20 cellular contexts compared by ENCODE assay signal in genomic region chr3:45564172-45564571, GRCh38. TPM values are rescaled to one million over a fixed set of nuclear protein-coding genes. Genes with fewer than 3 reads are reported as not detected.
DNase-seq lines count a peak whose midpoint lies in the region; ATAC-seq and TF ChIP-seq lines count a peak whose summit lies in the region.
"Had no signal": no experiment of that assay in that cellular context is flagged by ENCODE, and none has a peak within 500 bp of the region (broad histone marks: within the 10 kb centered on the region; RNA-seq: fewer than 3 reads in every experiment).

No MANE protein-coding gene starts in this region.

- no peak overlapping the region for H3K27ac ChIP-seq in endodermal cell (ENCODE audit: low read depth, low read length)
- H3K27ac ChIP-seq: vagina had no signal

- H3K9me3 Mint-ChIP-seq in endodermal cell (peaks cover 2% of the 10 kb centered on the region), immature natural killer cell (peaks cover 0 to 2% (median 0%) of the 10 kb centered on the region in 6 donors)
- H3K9me3 Mint-ChIP-seq: stimulated activated naive B cell treated with anti-CD40 and anti-IgM and Interleukin-4, amounts not matched to agents 10 μg/mL and 1 μg/mL and 100 μg/mL, for 72 hours had no signal

- H3K4me1 ChIP-seq in endodermal cell (ENCODE audit: control insufficient read depth, insufficient read depth, low read length): peaks cover 20% of the 10 kb centered on the region

- no peak overlapping the region for H3K4me3 Mint-ChIP-seq in endodermal cell
- no peak overlapping the region for H3K4me3 Mint-ChIP-seq in immature natural killer cell
- H3K4me3 Mint-ChIP-seq: activated CD4-positive, alpha-beta memory T cell treated with anti-CD3 and anti-CD28 coated beads for 36 hours; nephron; stimulated activated naive B cell treated with anti-CD40 and anti-IgM and Interleukin-4, amounts not matched to agents 10 μg/mL and 1 μg/mL and 100 μg/mL, for 72 hours had no signal

- peaks cover 6% of the 10 kb centered on the region for H3K27me3 Mint-ChIP-seq in endodermal cell (ENCODE audit: insufficient read depth)
- H3K27me3 Mint-ChIP-seq in immature natural killer cell (ENCODE audit: low read depth in 3 of 3): peaks cover 0 to 2% (median 2%) of the 10 kb centered on the region in 3 donors
- H3K27me3 Mint-ChIP-seq: activated CD4-positive, alpha-beta memory T cell treated with anti-CD3 and anti-CD28 coated beads for 36 hours; stimulated activated naive B cell treated with anti-CD40 and anti-IgM and Interleukin-4, amounts not matched to agents 10 μg/mL and 1 μg/mL and 100 μg/mL, for 72 hours had no signal

- no peak overlapping the region for H3K9ac ChIP-seq in endodermal cell (ENCODE audit: extremely low read depth, low read length, poor library complexity, severe bottlenecking)

- no peaks in the 10 kb centered on the region for H3K27me3 ChIP-seq in endodermal cell (ENCODE audit: control insufficient read depth, insufficient read depth, low read length, poor library complexity, severe bottlenecking)
- H3K27me3 ChIP-seq: vagina had no signal

- peaks cover 21% of the 10 kb centered on the region for H3K4me1 Mint-ChIP-seq in endodermal cell
- peaks cover 20 to 23% of the 10 kb centered on the region in 2 donors for H3K4me1 Mint-ChIP-seq in immature natural killer cell

- ATAC-seq in GM18907 (IDR thresholded peaks at IDR 0.05; ENCODE audit: unreplicated experiment): peak; percentile 45
- peak; percentile 61 for ATAC-seq in GM21576 (IDR thresholded peaks at IDR 0.05; ENCODE audit: unreplicated experiment)
- ATAC-seq in HG03135 (IDR thresholded peaks at IDR 0.05; ENCODE audit: unreplicated experiment): peak; percentile 55
- ATAC-seq: Right ventricle myocardium inferior; stimulated activated naive B cell treated with anti-CD40 and anti-IgM and Interleukin-4, amounts not matched to agents 10 μg/mL and 1 μg/mL and 100 μg/mL, for 72 hours had no signal

- no peak for TF ChIP-seq CTCF in endodermal cell (conservative IDR thresholded peaks at IDR 0.05)

- H3K9me3 ChIP-seq in endodermal cell (ENCODE audit: control insufficient read depth, low read length): peaks cover 12% of the 10 kb centered on the region
- H3K9me3 ChIP-seq: vagina had no signal

- H3K36me3 Mint-ChIP-seq in endodermal cell (ENCODE audit: low read depth) (no peaks in the 10 kb centered on the region), immature natural killer cell (peaks cover 0 to 8% (median 0%) of the 10 kb centered on the region in 3 donors)
- H3K36me3 Mint-ChIP-seq: activated CD4-positive, alpha-beta memory T cell treated with anti-CD3 and anti-CD28 coated beads for 36 hours had no signal

- H3K4me3 ChIP-seq in endodermal cell (ENCODE audit: low read length): no peak overlapping the region
- H3K4me3 ChIP-seq: vagina had no signal

- H3K36me3 ChIP-seq in endodermal cell (ENCODE audit: control insufficient read depth, insufficient read depth, low read length): no peaks in the 10 kb centered on the region
- H3K36me3 ChIP-seq: vagina had no signal

- peak; percentile 42 for DNase-seq in endodermal cell
- no peak for DNase-seq in activated T-cell treated with anti-CD3 and anti-CD28 coated beads, Interleukin-2, amount 50 U/mL, for 1 hour
- DNase-seq in NCI-H2171 (lab: John Stamatoyannopoulos, UW): no peak
- no peak for DNase-seq in immature natural killer cell
- no peak for DNase-seq in NCI-H748 treated with DMSO at 0.1 percent for 48 hours (lab: John Stamatoyannopoulos, UW)
- DNase-seq: activated CD4-positive, alpha-beta memory T cell treated with anti-CD3 and anti-CD28 coated beads for 36 hours; dermis blood vessel endothelial cell; DMS79; GOT3; KBM-7; NCI-H1436 treated with DMSO at 0.1 percent for 48 hours; NCI-H69; stimulated activated CD4-positive, alpha-beta T cell treated with anti-CD3 and anti-CD28 coated beads, Interleukin-4, amount 100 ng/mL, for 1 hour; stimulated activated naive B cell treated with anti-CD40 and anti-IgM and Interleukin-4, amounts not matched to agents 10 μg/mL and 1 μg/mL and 100 μg/mL, for 72 hours had no signal

- H3K27ac Mint-ChIP-seq in endodermal cell (no peak overlapping the region), immature natural killer cell (no peak overlapping the region)
- H3K27ac Mint-ChIP-seq: activated CD4-positive, alpha-beta memory T cell treated with anti-CD3 and anti-CD28 coated beads for 36 hours; nephron; stimulated activated naive B cell treated with anti-CD40 and anti-IgM and Interleukin-4, amounts not matched to agents 10 μg/mL and 1 μg/mL and 100 μg/mL, for 72 hours had no signal

RNA-seq across cellular contexts. Expression of gene LIMD1, which starts 30.4 kb away (rescaled TPM):
- total RNA-seq in endodermal cell: 10 to 100 TPM; 30.9 to 33.4 TPM
- polyA plus RNA-seq in endodermal cell (2013, experiment 1 of 2): 16.5 TPM
- polyA plus RNA-seq in endodermal cell (2013, experiment 2 of 2): 12.0 TPM
- 10 to 100 TPM in 1 of 3 donors, 1 to 10 TPM in 1, under 1 TPM in 1; 0.62 to 12.8 (median 3.5) TPM for polyA plus RNA-seq in immature natural killer cell
